ENCODE assay signal across 24 cellular contexts in the genomic region with DNA sequence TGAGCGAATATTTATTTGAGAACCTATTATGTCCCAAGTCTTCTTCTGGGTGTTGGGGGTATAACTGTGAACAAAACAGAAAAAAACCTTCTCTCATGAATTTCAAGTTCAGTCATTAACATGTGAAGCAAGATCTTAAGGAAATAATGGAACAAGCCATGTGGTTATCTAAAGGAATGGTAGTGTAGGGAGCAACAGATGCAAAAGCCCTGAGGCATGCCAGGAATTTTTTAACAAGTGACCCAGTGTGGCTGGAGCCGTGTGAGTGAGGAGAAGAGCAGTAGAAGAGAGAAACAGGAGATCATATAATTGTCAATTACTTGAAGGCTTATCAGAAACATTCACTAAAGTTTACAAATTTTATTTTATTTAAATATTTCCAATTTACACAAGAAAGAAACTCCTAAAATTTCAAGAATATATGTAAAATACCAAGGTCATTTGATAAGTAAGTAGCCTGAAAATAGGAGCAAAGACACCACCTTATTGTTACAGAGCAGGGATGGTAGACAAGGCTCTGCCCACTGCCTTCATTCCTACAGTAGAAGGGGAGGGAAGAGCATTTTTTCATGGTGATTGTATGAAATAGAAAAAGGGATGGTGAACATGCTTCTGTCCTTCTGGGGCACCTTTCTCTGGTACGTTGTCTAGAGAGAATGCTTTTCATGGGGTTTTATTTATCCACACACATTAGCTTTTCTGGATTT.
DNase-seq lines count a peak whose midpoint lies in the region; ATAC-seq and TF ChIP-seq lines count a peak whose summit lies in the region.
"Had no signal": no experiment of that assay in that cellular context is flagged by ENCODE, and none has a peak within 500 bp of the region (broad histone marks: within the 10 kb centered on the region; RNA-seq: fewer than 3 reads in every experiment).

No MANE protein-coding gene starts in this region.

- H4K20me1 ChIP-seq in H9 (ENCODE audit: control insufficient read depth, insufficient read depth, insufficient read length) = no peaks in the 10 kb centered on the region
- H4K20me1 ChIP-seq: BLaER1 treated with 17β-estradiol and CSF1 and Interleukin-3, amounts not matched to agents 10 nM and 100 nM had no signal

- H3K23me2 ChIP-seq in H9 (ENCODE audit: insufficient read length, low read depth, low read length, poor library complexity, severe bottlenecking) = no peaks in the 10 kb centered on the region

- CTCF ChIA-PET in WTC11 (lab: Charles Lee) = interaction anchor here (0.6 kb wide), 1 partner anchor 237 kb away, joined by 4 read pairs; no protein-coding TSS in a partner anchor

- ATAC-seq in WTC11 = peak; percentile 98
- no peak for ATAC-seq in GM18511 (IDR thresholded peaks at IDR 0.05; ENCODE audit: unreplicated experiment)
- ATAC-seq: CD8-positive, alpha-beta T cell had no signal

- H3K18ac ChIP-seq in H9 (ENCODE audit: insufficient read length, low read depth, low read length) = no peak overlapping the region

- no peaks in the 10 kb centered on the region for H3K79me1 ChIP-seq in H9 (ENCODE audit: insufficient read depth, low read depth, low read length, poor library complexity, severe bottlenecking)

- no peak overlapping the region for H2BK12ac ChIP-seq in H9 (ENCODE audit: insufficient read length, low read depth, low read length)

- H2BK15ac ChIP-seq in H9 (ENCODE audit: low read depth, low read length) = no peak overlapping the region

- H3T11ph ChIP-seq in H9 (ENCODE audit: low read length) = no peak overlapping the region

- no peaks in the 10 kb centered on the region for H3K79me2 ChIP-seq in H9 (ENCODE audit: insufficient read depth, low read length)

- H3K56ac ChIP-seq in H9 (ENCODE audit: insufficient read length, low read depth, low read length) = no peak overlapping the region

- POLR2A ChIA-PET in WTC11 (lab: Charles Lee) = no interaction called here

- H3K36me3 Mint-ChIP-seq in H9 (ENCODE audit: insufficient read depth in 1 of 3, low read depth in 3 of 3) (peaks cover 0 to 2% (median 0%) of the 10 kb centered on the region in 3 experiments; a peak in 1 of 7 replicates), WTC11 (peaks cover 10% of the 10 kb centered on the region; the same call in 1 of the 2 replicates)
- H3K36me3 Mint-ChIP-seq: CD8-positive, alpha-beta T cell had no signal

- no CpG with 5 or more reads among the region's 3 CpGs for WGBS in H9 (ENCODE audit: extremely low coverage, insufficient read length, low lambda C conversion rate)

- H3K27me3 ChIP-seq in H9 (ENCODE audit: insufficient read depth, low read length) = no peaks in the 10 kb centered on the region
- H3K27me3 ChIP-seq: BLaER1 treated with 17β-estradiol and CSF1 and Interleukin-3, amounts not matched to agents 10 nM and 100 nM had no signal

- peak overlapping the region; percentile 8 for H3K27ac ChIP-seq in H9 (ENCODE audit: insufficient read length, low read depth, low read length)
- H3K27ac ChIP-seq: BLaER1 treated with 17β-estradiol and CSF1 and Interleukin-3, amounts not matched to agents 10 nM and 100 nM; HL-60; SK-N-MC had no signal

- no peaks in the 10 kb centered on the region for H3K4me1 ChIP-seq in H9 (ENCODE audit: insufficient read depth, low read length)
- H3K4me1 ChIP-seq: BLaER1 treated with 17β-estradiol and CSF1 and Interleukin-3, amounts not matched to agents 10 nM and 100 nM had no signal

- H3K14ac ChIP-seq in H9 (ENCODE audit: insufficient read depth, low read length) = no peak overlapping the region

- no peak overlapping the region for H3K4me2 ChIP-seq in H9 (ENCODE audit: insufficient read depth, insufficient read length, low read length)
- H3K4me2 ChIP-seq: BLaER1 treated with 17β-estradiol and CSF1 and Interleukin-3, amounts not matched to agents 10 nM and 100 nM had no signal

- no peak overlapping the region for H4K8ac ChIP-seq in H9 (replicated peaks; ENCODE audit: insufficient read length, low read depth, low read length)

- H2AFZ ChIP-seq in H9 (ENCODE audit: low read length) = no peak overlapping the region

- no peak overlapping the region for H2BK120ac ChIP-seq in H9 (ENCODE audit: low read depth, low read length, poor library complexity, severe bottlenecking)

- H4K91ac ChIP-seq in H9 (ENCODE audit: insufficient read length, low read depth, low read length) = no peak overlapping the region

- DNase-seq in H9 (peak; percentile 76), WTC11 (ENCODE audit: low spot score) (peak; percentile 25), iPS DF 4.7 (ENCODE audit: extremely low read depth, low spot score) (peak; percentile 56), DMS79 treated with DMSO at 0.1 percent for 48 hours (lab: John Stamatoyannopoulos, UW) (no peak), NCI-H187 treated with DMSO at 0.1 percent for 48 hours (lab: John Stamatoyannopoulos, UW) (no peak)
- DNase-seq in activated effector memory CD4-positive, alpha-beta T cell treated with anti-CD3 and anti-CD28 coated beads, Interleukin-2, amount 50 U/mL, for 16 hours = no peak
- DNase-seq: Calu3; CD8-positive, alpha-beta T cell; DMS53; HFFc6; Kasumi-1; MM.1S; NCI-H1092; NCI-H1436 treated with DMSO at 0.1 percent for 48 hours; NCI-H2081; NCI-H510A; NCI-H748 treated with DMSO at 0.1 percent for 48 hours; NK-92 treated with Interleukin-12 subunit alpha and Interleukin-12 subunit beta, amount 100 ng/mL, for 24 hours; OCI-M1; Right ventricle myocardium superior had no signal

- H3K9me3 ChIP-seq in H9 (ENCODE audit: control insufficient read depth, low read depth, low read length) = no peaks in the 10 kb centered on the region
- H3K9me3 ChIP-seq: BLaER1 treated with 17β-estradiol and CSF1 and Interleukin-3, amounts not matched to agents 10 nM and 100 nM had no signal

- H3K4me1 Mint-ChIP-seq in H9 (peaks cover 15 to 20% of the 10 kb centered on the region in 2 experiments), WTC11 (peaks cover 23% of the 10 kb centered on the region)

- no peak for TF ChIP-seq CTCF in H9 (conservative IDR thresholded peaks at IDR 0.05)
- TF ChIP-seq CTCF in WTC11 (IDR thresholded peaks at IDR 0.05) = no peak

- H3K4me3 Mint-ChIP-seq in H9 = no peak overlapping the region
- H3K4me3 Mint-ChIP-seq in WTC11 = no peak overlapping the region
- H3K4me3 Mint-ChIP-seq: CD8-positive, alpha-beta T cell; HFFc6 had no signal

- no peak overlapping the region for H2BK5ac ChIP-seq in H9 (ENCODE audit: insufficient read length, low read length)

- no peak overlapping the region for H4K5ac ChIP-seq in H9 (ENCODE audit: insufficient read length, low read depth, low read length)

- no peak overlapping the region for H3K9ac ChIP-seq in H9 (ENCODE audit: extremely low read depth, insufficient read length, low read length)
- H3K9ac ChIP-seq: BLaER1 treated with 17β-estradiol and CSF1 and Interleukin-3, amounts not matched to agents 10 nM and 100 nM had no signal

- H2BK20ac ChIP-seq in H9 (ENCODE audit: low read depth, low read length, poor library complexity, severe bottlenecking) = no peak overlapping the region

- no peaks in the 10 kb centered on the region for H3K27me3 Mint-ChIP-seq in H9 (ENCODE audit: low read depth)
- H3K27me3 Mint-ChIP-seq in WTC11 (ENCODE audit: low read depth) = no peaks in the 10 kb centered on the region

- peak overlapping the region; percentile 63 to 84 (median 73); a peak in 6 of 7 replicates for H3K27ac Mint-ChIP-seq in H9
- peak overlapping the region; percentile 91 for H3K27ac Mint-ChIP-seq in WTC11
- H3K27ac Mint-ChIP-seq: CD8-positive, alpha-beta T cell; HFFc6 had no signal

- no peak overlapping the region for H2AK5ac ChIP-seq in H9 (ENCODE audit: insufficient read length, low read length)

- H3K23ac ChIP-seq in H9 (ENCODE audit: insufficient read length, low read depth, low read length) = no peak overlapping the region

- H3K4ac ChIP-seq in H9 (ENCODE audit: low read depth, low read length) = no peak overlapping the region

- H3K9me3 Mint-ChIP-seq in H9 (peaks cover 0 to 4% of the 10 kb centered on the region in 2 experiments; a peak in 1 of 5 replicates), WTC11 (peaks cover 16% of the 10 kb centered on the region)
- H3K9me3 Mint-ChIP-seq: HFFc6 had no signal

TF ChIP-seq in WTC11, 78 proteins besides CTCF, POLR2A, EP300 and RAD21:
- TF ChIP-seq TEAD1 (CRISPR knock-in tag; IDR thresholded peaks at IDR 0.05) (peak; percentile 95), ZNF396 (CRISPR knock-in tag; IDR thresholded peaks at IDR 0.05; ENCODE audit: borderline replicate concordance) (peak; percentile 89; the same call in 1 of the 2 replicates), PRRX2 (CRISPR knock-in tag; IDR thresholded peaks at IDR 0.05) (no peak)

Comparison
In these comparisons a context has a peak if more than half of its experiments do, and no peak if none do; other contexts are left out.
1. DNase-seq: peak in H9 (single experiment), WTC11 (single experiment) and iPS DF 4.7 (single experiment); none in DMS79 treated with DMSO at 0.1 percent for 48 hours (single experiment), NCI-H187 treated with DMSO at 0.1 percent for 48 hours (single experiment) and activated effector memory CD4-positive, alpha-beta T cell treated with anti-CD3 and anti-CD28 coated beads, Interleukin-2, amount 50 U/mL, for 16 hours (single experiment).